Comparison of ENCODE assay signal across 20 cellular contexts in genomic region chr9:98580956-98581355, GRCh38.
DNase-seq lines count a peak whose midpoint lies in the region; ATAC-seq, FAIRE-seq and TF ChIP-seq lines count a peak whose summit lies in the region.
"Had no signal": no experiment of that assay in that cellular context is flagged by ENCODE, and none has a peak within 500 bp of the region (broad histone marks: within the 10 kb centered on the region; RNA-seq: fewer than 3 reads in every experiment).

No MANE protein-coding gene starts in this region.

- FAIRE-seq in bronchial epithelial cell (lab: Jason Lieb, UNC), result peak; percentile 23
- FAIRE-seq: G401.6, GM12892, GM19239, HepG2, HTR-8/SVneo had no signal

- no peak overlapping the region for H3K27ac Mint-ChIP-seq in neural progenitor cell
- no peak overlapping the region for H3K27ac Mint-ChIP-seq in CD4-positive, alpha-beta memory T cell
- H3K27ac Mint-ChIP-seq: CD4-positive, CD25-positive, alpha-beta regulatory T cell had no signal

- no peak overlapping the region for H2BK5ac ChIP-seq in IMR-90 (ENCODE audit: low read depth, low read length, poor library complexity, severe bottlenecking)
- no peak overlapping the region for H2BK5ac ChIP-seq in neuronal stem cell (ENCODE audit: low read length)

- H3K9me1 ChIP-seq in IMR-90 (ENCODE audit: insufficient read depth, low read length), result peaks cover 6% of the 10 kb centered on the region; the same call in 1 of the 2 replicates

- H3K4me3 Mint-ChIP-seq in neural progenitor cell, result no peak overlapping the region
- no peak overlapping the region for H3K4me3 Mint-ChIP-seq in CD4-positive, alpha-beta memory T cell
- H3K4me3 Mint-ChIP-seq: CD4-positive, CD25-positive, alpha-beta regulatory T cell had no signal

- H2AK5ac ChIP-seq in IMR-90 (ENCODE audit: low read depth, low read length) (peak overlapping the region; percentile 33; the same call in 1 of the 2 replicates), neuronal stem cell (ENCODE audit: low read depth, low read length) (no peak overlapping the region)

- H3K18ac ChIP-seq in IMR-90 (ENCODE audit: low read depth, low read length) (no peak overlapping the region), neuronal stem cell (ENCODE audit: low read length) (peak overlapping the region; percentile 50)

- H3K79me2 ChIP-seq in neural progenitor cell (ENCODE audit: low read depth), result no peaks in the 10 kb centered on the region

- no peak overlapping the region for H3K56ac ChIP-seq in IMR-90 (ENCODE audit: extremely low read depth, insufficient read depth, low read length)

- peaks cover 8% of the 10 kb centered on the region for H3K27me3 Mint-ChIP-seq in neural progenitor cell (ENCODE audit: insufficient read depth, low read depth)
- peaks cover 12 to 14% of the 10 kb centered on the region in 2 donors for H3K27me3 Mint-ChIP-seq in CD4-positive, alpha-beta memory T cell

- H3F3A ChIP-seq in neural progenitor cell (ENCODE audit: low read depth), result no peaks in the 10 kb centered on the region

- H3K4ac ChIP-seq in IMR-90 (ENCODE audit: low read depth, low read length) (no peak overlapping the region), neuronal stem cell (ENCODE audit: low read length) (no peak overlapping the region)

- no peaks in the 10 kb centered on the region for H3K4me1 Mint-ChIP-seq in neural progenitor cell
- H3K4me1 Mint-ChIP-seq in CD4-positive, alpha-beta memory T cell, result peaks cover 4 to 6% (median 5%) of the 10 kb centered on the region in 4 donors

- H3K27ac ChIP-seq in IMR-90 (ENCODE audit: insufficient read depth, low read length) (no peak overlapping the region), neuronal stem cell (replicated peaks; ENCODE audit: low read length) (no peak overlapping the region), spleen (no peak overlapping the region), neural progenitor cell (no peak overlapping the region)
- H3K27ac ChIP-seq in CD4-positive, alpha-beta memory T cell (ENCODE audit: low read depth, low read length), result no peak overlapping the region
- H3K27ac ChIP-seq: BLaER1 treated with 17β-estradiol and CSF1 and Interleukin-3, amounts not matched to agents 10 nM and 100 nM had no signal

- no peaks in the 10 kb centered on the region; the same call in 1 of the 2 replicates for H3K27me3 ChIP-seq in IMR-90 (ENCODE audit: control insufficient read depth, insufficient read depth, low read length)
- H3K27me3 ChIP-seq in bronchial epithelial cell (ENCODE audit: control insufficient read depth, insufficient read depth, low read length), result peaks cover 2% of the 10 kb centered on the region
- H3K27me3 ChIP-seq in neuronal stem cell (ENCODE audit: control insufficient read depth in 3 of 3, insufficient read depth in 3 of 3, low read depth in 1 of 3, low read length in 3 of 3), result peaks cover 0 to 5% (median 0%) of the 10 kb centered on the region in 3 experiments
- H3K27me3 ChIP-seq in spleen (replicated peaks in 1 of 7), result peaks cover 0 to 60% (median 0%) of the 10 kb centered on the region in 7 donors
- H3K27me3 ChIP-seq in neural progenitor cell, result no peaks in the 10 kb centered on the region
- H3K27me3 ChIP-seq in CD4-positive, alpha-beta memory T cell (ENCODE audit: insufficient read depth, low read length), result no peaks in the 10 kb centered on the region
- H3K27me3 ChIP-seq: BLaER1 treated with 17β-estradiol and CSF1 and Interleukin-3, amounts not matched to agents 10 nM and 100 nM had no signal

- H4K20me1 ChIP-seq in IMR-90 (ENCODE audit: insufficient read depth, low read length), result peaks cover 3% of the 10 kb centered on the region; the same call in 1 of the 2 replicates
- H4K20me1 ChIP-seq in neural progenitor cell (ENCODE audit: low read depth), result no peaks in the 10 kb centered on the region

- H4K91ac ChIP-seq in IMR-90 (ENCODE audit: insufficient read depth, low read depth, low read length), result no peak overlapping the region
- no peak overlapping the region for H4K91ac ChIP-seq in neuronal stem cell (ENCODE audit: low read depth, low read length, poor library complexity)

- no peak for TF ChIP-seq RAD21 in IMR-90 (IDR thresholded peaks at IDR 0.05; ENCODE audit: low read length)

- H3K4me3 ChIP-seq in IMR-90 (ENCODE audit: insufficient read depth, low read depth, low read length) (no peak overlapping the region), bronchial epithelial cell (ENCODE audit: low read depth, low read length) (no peak overlapping the region), neuronal stem cell (ENCODE audit: low read length in 2 of 2) (no peak overlapping the region), spleen (no peak overlapping the region), neural progenitor cell (no peak overlapping the region)
- H3K4me3 ChIP-seq in CD4-positive, alpha-beta memory T cell (ENCODE audit: low read length in 2 of 2), result no peak overlapping the region
- H3K4me3 ChIP-seq: BLaER1 treated with 17β-estradiol and CSF1 and Interleukin-3, amounts not matched to agents 10 nM and 100 nM; HAP-1 had no signal

- H2BK20ac ChIP-seq in IMR-90 (ENCODE audit: low read depth, low read length), result no peak overlapping the region

- POLR2A ChIA-PET in IMR-90 (lab: Charles Lee; ENCODE audit: unreplicated experiment), result interaction anchor here (0.5 kb wide), 1 partner anchor 403 kb away, joined by 3 read pairs; no protein-coding TSS in a partner anchor
- POLR2A ChIA-PET in CD4-positive, alpha-beta memory T cell (lab: Charles Lee; ENCODE audit: partially characterized antibody), result no interaction called here

- H3K23ac ChIP-seq in IMR-90 (ENCODE audit: low read depth, low read length), result no peak overlapping the region
- H3K23ac ChIP-seq in neuronal stem cell (ENCODE audit: low read depth, low read length, poor library complexity), result no peak overlapping the region

- H2AK9ac ChIP-seq in IMR-90 (replicated peaks; ENCODE audit: low read depth, low read length, poor library complexity), result no peak overlapping the region

- no TSS peak for BruUV-seq in IMR-90 (replicated peaks; lab: Mats Ljungman, UMichigan)

- dilution Hi-C loops in IMR-90 (cut with HindIII; ENCODE audit: low sequenced_read_pairs, unreplicated experiment), result no loop called here

- CTCF ChIA-PET in IMR-90 (lab: Yijun Ruan, JAX), result no interaction called here
- CTCF ChIA-PET in CD4-positive, alpha-beta memory T cell (lab: Charles Lee; ENCODE audit: partially characterized antibody), result no interaction called here

- peak overlapping the region; percentile 10; the same call in 1 of the 2 replicates for H2BK120ac ChIP-seq in IMR-90 (ENCODE audit: low read depth, low read length)
- H2BK120ac ChIP-seq in neuronal stem cell (ENCODE audit: low read depth, low read length), result no peak overlapping the region

- DNase-seq in IMR-90 (no peak), bronchial epithelial cell (ENCODE audit: low read depth) (no peak), neuronal stem cell (ENCODE audit: low spot score) (no peak), spleen (peak; percentile 61), neural progenitor cell (ENCODE audit: low spot score) (no peak)
- DNase-seq in CD4-positive, alpha-beta memory T cell, result no peak
- DNase-seq: ACHN; Calu3; CD4-positive, CD25-positive, alpha-beta regulatory T cell; DMS79 treated with DMSO at 0.1 percent for 48 hours; EL; GOT3 had no signal

- TF ChIP-seq CTCF in IMR-90 (conservative IDR thresholded peaks at IDR 0.05; ENCODE audit: low read depth, low read length) (no peak), bronchial epithelial cell (IDR thresholded peaks at IDR 0.05; ENCODE audit: insufficient read depth, low read length, severe bottlenecking) (no peak), spleen (IDR thresholded peaks at IDR 0.05 in 8 of 11, conservative IDR thresholded peaks at IDR 0.05 in 3 of 11) (no peak), neural progenitor cell (IDR thresholded peaks at IDR 0.05) (no peak)

- no peak overlapping the region for H2BK12ac ChIP-seq in neuronal stem cell (ENCODE audit: low read length)

- no CpG with 5 or more reads among the region's 11 CpGs for WGBS in IMR-90 (ENCODE audit: extremely low coverage in 2 of 2, insufficient read length in 1 of 2), 2 experiments
- no CpG with 5 or more reads among the region's 11 CpGs for WGBS in neuronal stem cell (ENCODE audit: extremely low coverage in 2 of 2, insufficient read length in 2 of 2, insufficient replicate concordance in 1 of 2), 2 donors
- 78 to 86% (median 81%) methylated on average over 11 of the region's 11 CpGs for WGBS in spleen, 5 donors

- H3K9ac ChIP-seq in IMR-90 (ENCODE audit: low read depth, low read length) (no peak overlapping the region), neuronal stem cell (ENCODE audit: low read depth, low read length, poor library complexity) (no peak overlapping the region), neural progenitor cell (no peak overlapping the region)
- H3K9ac ChIP-seq: BLaER1 treated with 17β-estradiol and CSF1 and Interleukin-3, amounts not matched to agents 10 nM and 100 nM had no signal

- H4K5ac ChIP-seq in IMR-90 (ENCODE audit: low read depth, low read length), result no peak overlapping the region

- peaks cover 3% of the 10 kb centered on the region; the same call in 1 of the 2 replicates for H3K36me3 ChIP-seq in IMR-90 (ENCODE audit: control insufficient read depth, insufficient read depth, low read length)
- H3K36me3 ChIP-seq in bronchial epithelial cell (ENCODE audit: control insufficient read depth, insufficient read depth, low read length), result no peaks in the 10 kb centered on the region
- no peaks in the 10 kb centered on the region for H3K36me3 ChIP-seq in neuronal stem cell (replicated peaks in 1 of 2; ENCODE audit: control insufficient read depth in 2 of 2, insufficient read depth in 2 of 2, low read length in 2 of 2)
- H3K36me3 ChIP-seq in spleen, result no peaks in the 10 kb centered on the region
- no peaks in the 10 kb centered on the region for H3K36me3 ChIP-seq in neural progenitor cell
- no peaks in the 10 kb centered on the region for H3K36me3 ChIP-seq in CD4-positive, alpha-beta memory T cell (ENCODE audit: insufficient read depth, low read length)
- H3K36me3 ChIP-seq: BLaER1 treated with 17β-estradiol and CSF1 and Interleukin-3, amounts not matched to agents 10 nM and 100 nM; HAP-1 had no signal

- H3K4me2 ChIP-seq in IMR-90 (ENCODE audit: low read depth, low read length) (no peak overlapping the region), neuronal stem cell (ENCODE audit: insufficient read depth, low read length, poor library complexity, severe bottlenecking) (no peak overlapping the region), neural progenitor cell (no peak overlapping the region)
- H3K4me2 ChIP-seq: BLaER1 treated with 17β-estradiol and CSF1 and Interleukin-3, amounts not matched to agents 10 nM and 100 nM had no signal

- intact Hi-C loops in IMR-90 (cut with micrococcal nuclease), result no loop called here
- intact Hi-C loops in spleen (cut with DNase I; ENCODE audit: low total_unique reads), result no loop called here
- intact Hi-C loops in CD4-positive, alpha-beta memory T cell (cut with micrococcal nuclease), result no loop called here

- H2AFZ ChIP-seq in IMR-90 (replicated peaks; ENCODE audit: low read length, poor library complexity), result no peak overlapping the region
- no peak overlapping the region for H2AFZ ChIP-seq in neuronal stem cell (ENCODE audit: low read length)
- no peak overlapping the region for H2AFZ ChIP-seq in neural progenitor cell (replicated peaks)

- peaks cover 2% of the 10 kb centered on the region; the same call in 1 of the 2 replicates for H3K4me1 ChIP-seq in IMR-90 (ENCODE audit: control insufficient read depth, insufficient read depth, low read length)
- H3K4me1 ChIP-seq in neuronal stem cell (ENCODE audit: control insufficient read depth in 2 of 2, insufficient read depth in 1 of 2, low read depth in 1 of 2, low read length in 2 of 2), result no peaks in the 10 kb centered on the region
- H3K4me1 ChIP-seq in spleen, result peaks cover 0 to 4% (median 1%) of the 10 kb centered on the region in 6 donors
- H3K4me1 ChIP-seq in neural progenitor cell, result no peaks in the 10 kb centered on the region
- H3K4me1 ChIP-seq in CD4-positive, alpha-beta memory T cell (ENCODE audit: insufficient read depth, low read length), result peaks cover 2% of the 10 kb centered on the region
- H3K4me1 ChIP-seq: HAP-1 had no signal

- no peaks in the 10 kb centered on the region for H3K9me3 Mint-ChIP-seq in neural progenitor cell
- H3K9me3 Mint-ChIP-seq in CD4-positive, alpha-beta memory T cell, result peaks cover 0 to 3% (median 0%) of the 10 kb centered on the region in 8 donors

- in situ Hi-C loops in IMR-90 (cut with MboI; ENCODE audit: low sequenced_read_pairs), result no loop called here

- H3K14ac ChIP-seq in IMR-90 (replicated peaks; ENCODE audit: low read depth, low read length), result no peak overlapping the region
- no peak overlapping the region for H3K14ac ChIP-seq in neuronal stem cell (ENCODE audit: low read length)

- no peak for ATAC-seq in IMR-90 (ENCODE audit: low read depth)
- ATAC-seq in GM18907 (IDR thresholded peaks at IDR 0.05; ENCODE audit: unreplicated experiment), result no peak
- ATAC-seq: HepG2 had no signal

- H3K9me3 ChIP-seq in IMR-90 (ENCODE audit: control insufficient read depth, insufficient read depth, low read length), result no peaks in the 10 kb centered on the region
- H3K9me3 ChIP-seq in neuronal stem cell (replicated peaks in 1 of 2; ENCODE audit: control insufficient read depth in 2 of 2, insufficient read depth in 1 of 2, low read depth in 1 of 2, low read length in 2 of 2), result no peaks in the 10 kb centered on the region
- no peaks in the 10 kb centered on the region for H3K9me3 ChIP-seq in spleen
- H3K9me3 ChIP-seq in neural progenitor cell (ENCODE audit: low read depth), result no peaks in the 10 kb centered on the region
- no peaks in the 10 kb centered on the region for H3K9me3 ChIP-seq in CD4-positive, alpha-beta memory T cell (ENCODE audit: control insufficient read depth in 1 of 2, low read length in 2 of 2)
- H3K9me3 ChIP-seq: HAP-1 had no signal

- H3K79me1 ChIP-seq in IMR-90 (ENCODE audit: low read depth in 1 of 2, low read length in 2 of 2), result peaks cover 0 to 25% of the 10 kb centered on the region in 2 experiments; a peak in 2 of 4 replicates
- no peaks in the 10 kb centered on the region for H3K79me1 ChIP-seq in neuronal stem cell (ENCODE audit: low read depth, low read length)

- no peak overlapping the region; the same call in 2 of the 3 replicates for H2BK15ac ChIP-seq in IMR-90 (ENCODE audit: low read depth, low read length)
- no peak overlapping the region for H2BK15ac ChIP-seq in neuronal stem cell (ENCODE audit: low read length)

- H4K8ac ChIP-seq in IMR-90 (ENCODE audit: low read depth in 2 of 2, low read length in 2 of 2) (0 out of 4 replicates have a peak overlapping the region, but pooled peaks of 1 of the 2 experiments have one; percentile 47), neuronal stem cell (ENCODE audit: low read depth, low read length) (peak overlapping the region; percentile 53)

- H3K36me3 Mint-ChIP-seq in neural progenitor cell, result no peaks in the 10 kb centered on the region
- H3K36me3 Mint-ChIP-seq in CD4-positive, alpha-beta memory T cell, result no peaks in the 10 kb centered on the region
- H3K36me3 Mint-ChIP-seq: CD4-positive, CD25-positive, alpha-beta regulatory T cell had no signal

- TF ChIP-seq POLR2A in IMR-90 (IDR thresholded peaks at IDR 0.05; ENCODE audit: low read depth, low read length) (no peak), spleen (IDR thresholded peaks at IDR 0.05) (no peak)
